8 cellular contexts compared by ENCODE assay signal in genomic region chr10:8404721-8405120, GRCh38.
DNase-seq lines count a peak whose midpoint lies in the region; ATAC-seq and TF ChIP-seq lines count a peak whose summit lies in the region.

No MANE protein-coding gene starts in this region.

- H3K9ac ChIP-seq in OCI-LY3 (ENCODE audit: low read length) = no peak overlapping the region

- no peaks in the 10 kb centered on the region for H4K20me1 ChIP-seq in OCI-LY3 (ENCODE audit: insufficient read depth, low read length)

- no peak for TF ChIP-seq CTCF in OCI-LY3 (IDR thresholded peaks at IDR 0.05; ENCODE audit: low read depth, low read length)
- TF ChIP-seq CTCF in BE2C (IDR thresholded peaks at IDR 0.05; ENCODE audit: low read depth, low read length) = no peak

- no peaks in the 10 kb centered on the region for H3K79me2 ChIP-seq in OCI-LY3 (ENCODE audit: low read length)

- peak overlapping the region; percentile 17; the same call in 1 of the 2 replicates for H3K4me2 ChIP-seq in OCI-LY3 (ENCODE audit: low read length)

- H3K27me3 ChIP-seq in OCI-LY3 (ENCODE audit: low read depth, low read length) (no peaks in the 10 kb centered on the region), BE2C (no peaks in the 10 kb centered on the region)

- H3K27ac ChIP-seq in OCI-LY3 (ENCODE audit: low read length) = no peak overlapping the region

- no peaks in the 10 kb centered on the region for H3K27me3 Mint-ChIP-seq in stimulated activated memory B cell treated with anti-CD40 and anti-IgM and Interleukin-4, amounts not matched to agents 10 μg/mL and 1 μg/mL and 100 μg/mL, for 72 hours

- no peaks in the 10 kb centered on the region for H3K4me1 ChIP-seq in OCI-LY3 (ENCODE audit: low read length)
- H3K4me1 ChIP-seq in BE2C = peaks cover 3% of the 10 kb centered on the region

- H3K4me3 ChIP-seq in OCI-LY3 (ENCODE audit: low read length) (no peak overlapping the region), BE2C (ENCODE audit: low read depth, low read length) (no peak overlapping the region)

- H3K4me3 Mint-ChIP-seq in stimulated activated memory B cell treated with anti-CD40 and anti-IgM and Interleukin-4, amounts not matched to agents 10 μg/mL and 1 μg/mL and 100 μg/mL, for 72 hours = no peak overlapping the region

- H3K36me3 ChIP-seq in OCI-LY3 (replicated peaks; ENCODE audit: low read depth, low read length) = no peaks in the 10 kb centered on the region
- no peaks in the 10 kb centered on the region for H3K36me3 ChIP-seq in BE2C

- no peaks in the 10 kb centered on the region for H3K9me3 Mint-ChIP-seq in stimulated activated memory B cell treated with anti-CD40 and anti-IgM and Interleukin-4, amounts not matched to agents 10 μg/mL and 1 μg/mL and 100 μg/mL, for 72 hours

- H3K36me3 Mint-ChIP-seq in stimulated activated memory B cell treated with anti-CD40 and anti-IgM and Interleukin-4, amounts not matched to agents 10 μg/mL and 1 μg/mL and 100 μg/mL, for 72 hours = no peaks in the 10 kb centered on the region

- no peak overlapping the region for H2AFZ ChIP-seq in OCI-LY3 (ENCODE audit: low read depth, low read length)

- peaks cover 7% of the 10 kb centered on the region for H3K4me1 Mint-ChIP-seq in stimulated activated memory B cell treated with anti-CD40 and anti-IgM and Interleukin-4, amounts not matched to agents 10 μg/mL and 1 μg/mL and 100 μg/mL, for 72 hours

- no peaks in the 10 kb centered on the region for H3K9me3 ChIP-seq in OCI-LY3 (ENCODE audit: insufficient read depth, low read length)
- no peaks in the 10 kb centered on the region for H3K9me3 ChIP-seq in BE2C

- peak; percentile 48 for ATAC-seq in GM18861 (IDR thresholded peaks at IDR 0.05; ENCODE audit: unreplicated experiment)
- ATAC-seq in HG02610 (IDR thresholded peaks at IDR 0.05; ENCODE audit: unreplicated experiment) = peak; percentile 77
- ATAC-seq in stimulated activated memory B cell treated with anti-CD40 and anti-IgM and Interleukin-4, amounts not matched to agents 10 μg/mL and 1 μg/mL and 100 μg/mL, for 72 hours = no peak
- no peak for ATAC-seq in GM19455 (IDR thresholded peaks at IDR 0.05; ENCODE audit: unreplicated experiment)

- DNase-seq in islet precursor cell (peak; percentile 40), NK-92 (lab: John Stamatoyannopoulos, UW; ENCODE audit: unreplicated experiment) (no peak), BE2C (no peak)

- no peak overlapping the region for H3K27ac Mint-ChIP-seq in stimulated activated memory B cell treated with anti-CD40 and anti-IgM and Interleukin-4, amounts not matched to agents 10 μg/mL and 1 μg/mL and 100 μg/mL, for 72 hours

Comparison
In these comparisons a context has a peak if more than half of its experiments do, and no peak if none do; other contexts are left out.
1. ATAC-seq: peak in GM18861 (single experiment) and HG02610 (single experiment); none in stimulated activated memory B cell treated with anti-CD40 and anti-IgM and Interleukin-4, amounts not matched to agents 10 μg/mL and 1 μg/mL and 100 μg/mL, for 72 hours (single experiment) and GM19455 (single experiment).